ENCODE assay signal across 8 cellular contexts in the genomic region with DNA sequence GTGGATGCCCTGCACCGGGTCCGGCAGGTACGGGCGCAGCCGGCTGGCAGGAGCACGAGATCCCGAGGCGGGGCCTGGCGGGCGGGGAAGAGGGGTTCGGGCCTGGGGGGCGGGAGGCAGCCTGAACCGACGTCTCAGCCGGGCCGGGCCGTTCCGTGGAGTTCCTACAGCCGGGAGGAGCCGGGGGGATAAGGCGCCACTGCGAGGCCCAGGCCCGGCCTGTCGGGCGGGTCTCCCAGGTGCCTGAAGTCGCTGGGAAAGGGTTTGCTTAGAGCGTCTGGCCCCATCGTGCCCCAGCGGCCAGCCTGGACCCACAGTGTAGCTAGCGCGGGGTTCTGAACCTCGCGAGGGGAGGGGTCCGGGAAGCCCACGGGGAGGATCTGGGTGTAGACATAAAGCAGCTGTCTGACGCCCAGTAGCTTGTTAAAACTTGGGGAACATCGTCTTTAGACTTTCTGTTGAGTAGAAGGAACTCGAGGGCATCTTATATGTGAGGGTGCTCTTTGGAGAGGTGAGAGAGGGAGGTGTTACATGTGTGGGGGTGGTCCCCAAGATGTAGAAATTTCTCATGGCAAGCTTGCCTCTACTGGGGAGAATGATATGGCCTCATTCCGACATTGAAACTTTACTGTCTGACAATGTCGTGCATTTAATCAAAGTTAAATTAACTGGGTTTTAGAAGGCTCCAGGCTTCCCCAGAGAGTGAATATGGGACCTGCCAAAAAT. TPM values are rescaled to one million over a fixed set of nuclear protein-coding genes. Genes with fewer than 3 reads are reported as not detected.
DNase-seq lines count a peak whose midpoint lies in the region; ATAC-seq and TF ChIP-seq lines count a peak whose summit lies in the region.

No MANE protein-coding gene starts in this region.

- POLR2A ChIA-PET in HCT116 (lab: Charles Lee): no interaction called here
- POLR2A ChIA-PET in Panc1 (lab: Charles Lee): no interaction called here

- H3K36me3 ChIP-seq in HCT116 (ENCODE audit: control insufficient read depth in 1 of 2, insufficient read depth in 2 of 2, low read length in 2 of 2) (peaks cover 4 to 19% of the 10 kb centered on the region in 2 experiments; a peak in 3 of 4 replicates), Panc1 (ENCODE audit: control insufficient read depth, insufficient read depth, low read length) (peaks cover 2% of the 10 kb centered on the region; the same call in 1 of the 2 replicates)

- H3K36me3 Mint-ChIP-seq in natural killer cell: no peaks in the 10 kb centered on the region

- no peaks in the 10 kb centered on the region for H3K9me3 Mint-ChIP-seq in natural killer cell

- peak overlapping the region; percentile 95 for H3K4me2 ChIP-seq in HCT116 (ENCODE audit: low read length)

- no peak for TF ChIP-seq RAD21 in HCT116 (IDR thresholded peaks at IDR 0.05; ENCODE audit: low read depth)

- intact Hi-C loops in HCT116 (cut with micrococcal nuclease): no loop called here
- intact Hi-C loops in Panc1 (cut with micrococcal nuclease; ENCODE audit: unreplicated experiment): no loop called here
- intact Hi-C loops in natural killer cell (cut with micrococcal nuclease): no loop called here

- peak; percentile 42 for ATAC-seq in HCT116
- peak; percentile 58 for ATAC-seq in Panc1
- peak; percentile 41 to 54 (median 43) for ATAC-seq in natural killer cell
- no peak for ATAC-seq in GM21825 (IDR thresholded peaks at IDR 0.05; ENCODE audit: unreplicated experiment)

- peaks cover 58% of the 10 kb centered on the region for H3K79me2 ChIP-seq in HCT116 (ENCODE audit: insufficient read depth, low read length)

- H3K4me1 Mint-ChIP-seq in natural killer cell: peaks cover 32 to 39% of the 10 kb centered on the region in 2 donors

- CTCF ChIA-PET in HCT116 (lab: Charles Lee): no interaction called here
- CTCF ChIA-PET in Panc1 (lab: Charles Lee): no interaction called here

- peak overlapping the region; percentile 94 for H3K9ac ChIP-seq in HCT116 (ENCODE audit: low read length)

- H4K20me1 ChIP-seq in HCT116 (ENCODE audit: insufficient read depth): peaks cover 9% of the 10 kb centered on the region; the same call in 1 of the 2 replicates

- BruUV-seq in HCT116 (replicated peaks; lab: Mats Ljungman, UMichigan): no TSS peak
- no TSS peak for BruUV-seq in Panc1 (replicated peaks; lab: Mats Ljungman, UMichigan)

- TF ChIP-seq CTCF in HCT116 (IDR thresholded peaks at IDR 0.05 in 2 of 3, conservative IDR thresholded peaks at IDR 0.05 in 1 of 3; ENCODE audit: borderline replicate concordance in 1 of 3, insufficient read depth in 1 of 3, low read depth in 2 of 3, low read length in 2 of 3) (no peak), Panc1 (IDR thresholded peaks at IDR 0.05) (no peak), epithelial cell of proximal tubule (conservative IDR thresholded peaks at IDR 0.05; ENCODE audit: low read depth, low read length) (no peak), natural killer cell (IDR thresholded peaks at IDR 0.05) (no peak)

- H3K4me1 ChIP-seq in HCT116 (ENCODE audit: control insufficient read depth in 1 of 2, insufficient read depth in 2 of 2, low read length in 2 of 2) (peaks cover 8 to 16% of the 10 kb centered on the region in 2 experiments), Panc1 (ENCODE audit: control insufficient read depth, insufficient read depth, low read length) (peaks cover 8% of the 10 kb centered on the region)

- RAD21 ChIA-PET in HCT116 (lab: Charles Lee; ENCODE audit: low non-redundant PET in 1 of 2, low total read pairs in 2 of 2, uncharacterized antibody in 2 of 2, unreplicated experiment in 2 of 2): interaction anchor here in 1 of 2 experiments (0.6 kb wide), 1 partner anchor 84 kb away, joined by 3 read pairs; no protein-coding TSS in a partner anchor

- no peaks in the 10 kb centered on the region for H3K27me3 Mint-ChIP-seq in natural killer cell (ENCODE audit: low read depth in 2 of 2)

- H3K4me3 Mint-ChIP-seq in natural killer cell: peak overlapping the region; percentile 87

- no peak overlapping the region for H2AFZ ChIP-seq in HCT116 (ENCODE audit: low read depth, low read length, poor library complexity, severe bottlenecking)

- no peaks in the 10 kb centered on the region for H3K9me2 ChIP-seq in HCT116 (ENCODE audit: insufficient read depth)

- H3K4me3 ChIP-seq in HCT116 (replicated peaks in 1 of 2; ENCODE audit: low read depth in 1 of 2, low read length in 2 of 2) (peak overlapping the region; percentile 98), Panc1 (ENCODE audit: low read depth in 2 of 2, low read length in 2 of 2) (peak overlapping the region; percentile 88 to 92), epithelial cell of proximal tubule (ENCODE audit: low read depth, low read length) (peak overlapping the region; percentile 99)

- peak overlapping the region; percentile 80 for H3K27ac ChIP-seq in HCT116 (ENCODE audit: low read depth, low read length)
- peak overlapping the region; percentile 88 for H3K27ac ChIP-seq in Panc1 (ENCODE audit: low read length)

- H3K27ac Mint-ChIP-seq in natural killer cell: peak overlapping the region; percentile 82 to 86

- peak; percentile 31 for DNase-seq in ELR (ENCODE audit: low read depth)
- no peak for DNase-seq in HCT116 (ENCODE audit: low read depth, low spot score)
- DNase-seq in Panc1 (ENCODE audit: low read depth, low spot score): no peak
- DNase-seq in epithelial cell of proximal tubule (ENCODE audit: low read depth): no peak
- DNase-seq in natural killer cell: peak; percentile 26
- no peak for DNase-seq in NCI-H510A (lab: John Stamatoyannopoulos, UW)
- DNase-seq in amniotic stem cell (lab: John Stamatoyannopoulos, UW): no peak

- H3K9me3 ChIP-seq in HCT116 (ENCODE audit: control insufficient read depth in 1 of 2, insufficient read depth in 1 of 2, low read depth in 1 of 2, low read length in 2 of 2) (no peaks in the 10 kb centered on the region), Panc1 (ENCODE audit: control insufficient read depth, insufficient read depth, low read depth, low read length) (no peaks in the 10 kb centered on the region)

- no peak for TF ChIP-seq POLR2A in HCT116 (IDR thresholded peaks at IDR 0.05; ENCODE audit: borderline replicate concordance, extremely low read depth, insufficient read depth, insufficient read length)

- H3K27me3 ChIP-seq in HCT116 (ENCODE audit: insufficient read depth, low read length) (no peaks in the 10 kb centered on the region), Panc1 (ENCODE audit: control insufficient read depth, insufficient read depth, low read length) (no peaks in the 10 kb centered on the region)

- in situ Hi-C loops in Panc1 (cut with HindIII; ENCODE audit: low pct_unique_long_range_greater_than_20kb, low sequenced_read_pairs): no loop called here

TF ChIP-seq in HCT116, 20 proteins besides CTCF, POLR2A, EP300 and RAD21:
- TF ChIP-seq, protein P1, sequence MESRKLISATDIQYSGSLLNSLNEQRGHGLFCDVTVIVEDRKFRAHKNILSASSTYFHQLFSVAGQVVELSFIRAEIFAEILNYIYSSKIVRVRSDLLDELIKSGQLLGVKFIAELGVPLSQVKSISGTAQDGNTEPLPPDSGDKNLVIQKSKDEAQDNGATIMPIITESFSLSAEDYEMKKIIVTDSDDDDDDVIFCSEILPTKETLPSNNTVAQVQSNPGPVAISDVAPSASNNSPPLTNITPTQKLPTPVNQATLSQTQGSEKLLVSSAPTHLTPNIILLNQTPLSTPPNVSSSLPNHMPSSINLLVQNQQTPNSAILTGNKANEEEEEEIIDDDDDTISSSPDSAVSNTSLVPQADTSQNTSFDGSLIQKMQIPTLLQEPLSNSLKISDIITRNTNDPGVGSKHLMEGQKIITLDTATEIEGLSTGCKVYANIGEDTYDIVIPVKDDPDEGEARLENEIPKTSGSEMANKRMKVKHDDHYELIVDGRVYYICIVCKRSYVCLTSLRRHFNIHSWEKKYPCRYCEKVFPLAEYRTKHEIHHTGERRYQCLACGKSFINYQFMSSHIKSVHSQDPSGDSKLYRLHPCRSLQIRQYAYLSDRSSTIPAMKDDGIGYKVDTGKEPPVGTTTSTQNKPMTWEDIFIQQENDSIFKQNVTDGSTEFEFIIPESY (IDR thresholded peaks at IDR 0.05; ENCODE audit: extremely low read depth, insufficient replicate concordance, low read length): no peak
- peak; percentile 80; the same call in 1 of the 2 replicates for TF ChIP-seq ZFX (IDR thresholded peaks at IDR 0.05)

RNA-seq across cellular contexts. Expression of a gene that starts 0.5 kb away (rescaled TPM):
- total RNA-seq in HCT116 (2021; ENCODE audit: unreplicated experiment): 73.7 TPM
- 68.2 and 72.3 TPM in 2 replicates for polyA plus RNA-seq in HCT116 (2012)
- 46.6 TPM for total RNA-seq in Panc1 (2021; ENCODE audit: unreplicated experiment)
- 73.9 TPM for polyA plus RNA-seq in Panc1 (2012; ENCODE audit: insufficient read length)
- 22.7 and 32.3 TPM in 2 replicates for total RNA-seq in epithelial cell of proximal tubule
- total RNA-seq in natural killer cell: 10 to 100 TPM; 40.8 to 45.2 (median 41.3) TPM

Comparison
In these comparisons a context has a peak if more than half of its experiments do, and no peak if none do; other contexts are left out.
1. DNase-seq: peak in ELR (single experiment) and natural killer cell (single experiment); none in HCT116 (single experiment), Panc1 (single experiment), epithelial cell of proximal tubule (single experiment), NCI-H510A (single experiment) and amniotic stem cell (single experiment).
2. Peak in every context shown above with its lines, with median percentiles within 50 percentile points of each other: H3K4me3 ChIP-seq.